In genomic region chr14:91250912-91251311, GRCh38 we compare ENCODE assay signal across 13 cellular contexts. TPM values are rescaled to one million over a fixed set of nuclear protein-coding genes. Genes with fewer than 3 reads are reported as not detected.
A peak's percentile ranks its signal among the peaks of the same experiment; 100 is the strongest.
DNase-seq lines count a peak whose midpoint lies in the region; ATAC-seq and TF ChIP-seq lines count a peak whose summit lies in the region.
"Had no signal": no experiment of that assay in that cellular context is flagged by ENCODE, and none has a peak within 500 bp of the region (broad histone marks: within the 10 kb centered on the region; RNA-seq: fewer than 3 reads in every experiment).

No MANE protein-coding gene starts in this region.

- H3K27me3 Mint-ChIP-seq in T-helper 1 cell treated with Interleukin-12 subunit alpha and Interleukin-12 subunit beta and Interleukin-4 antibody, amounts not matched to agents 30 μg/mL and 1 μg/mL, for 36 hours (ENCODE audit: low read depth): no peaks in the 10 kb centered on the region
- no peaks in the 10 kb centered on the region for H3K27me3 Mint-ChIP-seq in central memory CD8-positive, alpha-beta T cell

- peak overlapping the region; percentile 96 for H3K27ac Mint-ChIP-seq in T-helper 1 cell treated with Interleukin-12 subunit alpha and Interleukin-12 subunit beta and Interleukin-4 antibody, amounts not matched to agents 30 μg/mL and 1 μg/mL, for 36 hours
- peak overlapping the region; percentile 83 for H3K27ac Mint-ChIP-seq in central memory CD8-positive, alpha-beta T cell (ENCODE audit: low read depth)
- H3K27ac Mint-ChIP-seq: nephron progenitor cell had no signal

- no peak overlapping the region for H3K4me3 Mint-ChIP-seq in T-helper 1 cell treated with Interleukin-12 subunit alpha and Interleukin-12 subunit beta and Interleukin-4 antibody, amounts not matched to agents 30 μg/mL and 1 μg/mL, for 36 hours
- peak overlapping the region; percentile 60 for H3K4me3 Mint-ChIP-seq in central memory CD8-positive, alpha-beta T cell
- H3K4me3 Mint-ChIP-seq: nephron progenitor cell had no signal

- H3K9me3 ChIP-seq in spleen: no peaks in the 10 kb centered on the region

- H3K27me3 ChIP-seq in spleen (replicated peaks in 1 of 7) (peaks cover 0 to 10% (median 0%) of the 10 kb centered on the region in 7 donors), brain microvascular endothelial cell (replicated peaks) (no peaks in the 10 kb centered on the region)

- H3K4me1 ChIP-seq in spleen: peaks cover 22 to 96% (median 61%) of the 10 kb centered on the region in 6 donors

- DNase-seq in T-helper 1 cell (no peak), NCI-H1092 (lab: John Stamatoyannopoulos, UW) (peak; percentile 77), spleen (no peak), ureter (ENCODE audit: low spot score) (no peak), brain microvascular endothelial cell (no peak)
- DNase-seq in central memory CD8-positive, alpha-beta T cell (ENCODE audit: low spot score in 2 of 2): no peak
- DNase-seq: activated T-cell treated with anti-CD3 and anti-CD28 coated beads for 4 hours; nephron progenitor cell; stimulated activated CD4-positive, alpha-beta T cell treated with anti-CD3 and anti-CD28 coated beads, Interleukin-2, amount 100 ng/mL, for 48 hours had no signal

- WGBS in spleen, 5 donors: 49 to 63% (median 59%) methylated on average over 5 of the region's 5 CpGs; no CpG with 5 or more reads in 1 of the 5 donors

- peak overlapping the region; percentile 66 to 87 (median 73) for H3K27ac ChIP-seq in spleen
- H3K27ac ChIP-seq in brain microvascular endothelial cell: no peak overlapping the region
- H3K27ac ChIP-seq: hepatocyte had no signal

- H3K9me3 Mint-ChIP-seq in T-helper 1 cell treated with Interleukin-12 subunit alpha and Interleukin-12 subunit beta and Interleukin-4 antibody, amounts not matched to agents 30 μg/mL and 1 μg/mL, for 36 hours: peaks cover 4% of the 10 kb centered on the region
- peaks cover 6% of the 10 kb centered on the region for H3K9me3 Mint-ChIP-seq in central memory CD8-positive, alpha-beta T cell

- intact Hi-C loops in spleen (cut with DNase I; ENCODE audit: low total_unique reads): no loop called here

- no peak for ATAC-seq in central memory CD8-positive, alpha-beta T cell (replicated peaks; ENCODE audit: extremely low read depth, poor library complexity, severe bottlenecking)
- no peak for ATAC-seq in HG03520 (IDR thresholded peaks at IDR 0.05; ENCODE audit: unreplicated experiment)

- no peak for TF ChIP-seq POLR2A in spleen (IDR thresholded peaks at IDR 0.05)

- in situ Hi-C loops in brain microvascular endothelial cell (cut with HindIII; ENCODE audit: low pct_ligation_motif_present, low sequenced_read_pairs): no loop called here

- H3K4me3 ChIP-seq in spleen: no peak overlapping the region
- no peak overlapping the region for H3K4me3 ChIP-seq in brain microvascular endothelial cell (ENCODE audit: low read depth, low read length)
- H3K4me3 ChIP-seq: GM12878, hepatocyte had no signal

- H3K36me3 ChIP-seq in spleen (no peaks in the 10 kb centered on the region), brain microvascular endothelial cell (replicated peaks) (no peaks in the 10 kb centered on the region)

- peaks cover 59% of the 10 kb centered on the region for H3K4me1 Mint-ChIP-seq in T-helper 1 cell treated with Interleukin-12 subunit alpha and Interleukin-12 subunit beta and Interleukin-4 antibody, amounts not matched to agents 30 μg/mL and 1 μg/mL, for 36 hours (ENCODE audit: low read depth)
- H3K4me1 Mint-ChIP-seq in central memory CD8-positive, alpha-beta T cell: peaks cover 74% of the 10 kb centered on the region

- H3K36me3 Mint-ChIP-seq in T-helper 1 cell treated with Interleukin-12 subunit alpha and Interleukin-12 subunit beta and Interleukin-4 antibody, amounts not matched to agents 30 μg/mL and 1 μg/mL, for 36 hours (ENCODE audit: low read depth): peaks cover 39% of the 10 kb centered on the region
- peaks cover 30% of the 10 kb centered on the region for H3K36me3 Mint-ChIP-seq in central memory CD8-positive, alpha-beta T cell (ENCODE audit: insufficient read depth)

- TF ChIP-seq CTCF in spleen (IDR thresholded peaks at IDR 0.05 in 8 of 11, conservative IDR thresholded peaks at IDR 0.05 in 3 of 11) (no peak), brain microvascular endothelial cell (IDR thresholded peaks at IDR 0.05; ENCODE audit: low read depth, low read length, missing control alignments) (no peak)

RNA-seq across cellular contexts. Expression of gene GPR68, which starts 6.4 kb away (rescaled TPM):
- total RNA-seq in spleen (1 to 10 TPM; 1.9 to 5.2 (median 3.2) TPM), ureter (3.0 TPM)
- 1 to 10 TPM in 2 of 3 donors, under 1 TPM in 1; 0.50 to 1.7 (median 1.3) TPM for polyA plus RNA-seq in spleen
